Comparison of ENCODE assay signal across 19 cellular contexts in genomic region chr4:10345381-10345784, GRCh38.
DNase-seq lines count a peak whose midpoint lies in the region; ATAC-seq and TF ChIP-seq lines count a peak whose summit lies in the region.
"Had no signal": no experiment of that assay in that cellular context is flagged by ENCODE, and none has a peak within 500 bp of the region (broad histone marks: within the 10 kb centered on the region; RNA-seq: fewer than 3 reads in every experiment).

No MANE protein-coding gene starts in this region.

- H3K4me3 ChIP-seq in RWPE2 (ENCODE audit: severe bottlenecking) = no peak overlapping the region
- H3K4me3 ChIP-seq in mesodermal cell (ENCODE audit: extremely low read depth, insufficient read depth, low read length, poor library complexity, severe bottlenecking) = no peak overlapping the region

- H3K36me3 ChIP-seq in RWPE2 (ENCODE audit: low read depth) (no peaks in the 10 kb centered on the region), mesodermal cell (ENCODE audit: control insufficient read depth, insufficient read depth, low read length) (no peaks in the 10 kb centered on the region)
- H3K36me3 ChIP-seq: BE2C had no signal

- peaks cover 18% of the 10 kb centered on the region for H3K4me1 ChIP-seq in RWPE2 (ENCODE audit: insufficient read depth, poor library complexity, severe bottlenecking)
- peaks cover 15% of the 10 kb centered on the region for H3K4me1 ChIP-seq in mesodermal cell (ENCODE audit: control insufficient read depth, insufficient read depth, low read length, poor library complexity, severe bottlenecking)
- H3K4me1 ChIP-seq: BE2C had no signal

- no peak for TF ChIP-seq POLR2A in erythroblast (IDR thresholded peaks at IDR 0.05; ENCODE audit: low read length)

- DNase-seq in CMK (ENCODE audit: low read depth) (peak; percentile 61), RWPE2 (ENCODE audit: low spot score) (no peak), erythroblast (lab: John Stamatoyannopoulos, UW) (peak; percentile 51 to 85), NCI-H2029 (lab: John Stamatoyannopoulos, UW) (no peak), activated gamma-delta T cell treated with Interleukin-2 at 50 U/mL for 16 hours (no peak), NCI-H2227 treated with DMSO at 0.1 percent for 48 hours (lab: John Stamatoyannopoulos, UW) (no peak)
- DNase-seq: 8988T; BE2C; C1 segment of cervical spinal cord; CD4-positive, CD25-positive, alpha-beta regulatory T cell; CD8-positive, alpha-beta memory T cell; DMS153; DMS79 treated with DMSO at 0.1 percent for 48 hours; GF-D8; GOT3; H7 had no signal

- H3K27ac ChIP-seq in RWPE2 (ENCODE audit: poor library complexity, severe bottlenecking) (peak overlapping the region; percentile 77), mesodermal cell (ENCODE audit: low read depth, low read length, severe bottlenecking) (peak overlapping the region; percentile 67)

- WGBS in mesodermal cell (ENCODE audit: insufficient coverage in 2 of 2), 2 experiments = 78 to 84% methylated on average over 1 to 2 of the region's 3 CpGs

- H3K27me3 ChIP-seq in RWPE2 (ENCODE audit: insufficient read depth, poor library complexity, severe bottlenecking) = no peaks in the 10 kb centered on the region
- H3K27me3 ChIP-seq: BE2C had no signal

- H3K9me3 ChIP-seq in RWPE2 (ENCODE audit: severe bottlenecking) (no peaks in the 10 kb centered on the region), mesodermal cell (ENCODE audit: control insufficient read depth, low read length) (no peaks in the 10 kb centered on the region)
- H3K9me3 ChIP-seq: BE2C had no signal

- ATAC-seq in RWPE2 (ENCODE audit: low read depth) (no peak), GM21360 (IDR thresholded peaks at IDR 0.05; ENCODE audit: unreplicated experiment) (no peak)
- ATAC-seq: HCT116 had no signal

- TF ChIP-seq CTCF in RWPE2 (IDR thresholded peaks at IDR 0.05; ENCODE audit: poor library complexity, severe bottlenecking) = no peak

Comparison
In these comparisons a context has a peak if more than half of its experiments do, and no peak if none do; other contexts are left out.
1. DNase-seq: peak in CMK (single experiment) and erythroblast (2 of 2); none in RWPE2 (single experiment), NCI-H2029 (single experiment), activated gamma-delta T cell treated with Interleukin-2 at 50 U/mL for 16 hours (single experiment) and NCI-H2227 treated with DMSO at 0.1 percent for 48 hours (single experiment).